8 cellular contexts compared by ENCODE assay signal in the genomic region with DNA sequence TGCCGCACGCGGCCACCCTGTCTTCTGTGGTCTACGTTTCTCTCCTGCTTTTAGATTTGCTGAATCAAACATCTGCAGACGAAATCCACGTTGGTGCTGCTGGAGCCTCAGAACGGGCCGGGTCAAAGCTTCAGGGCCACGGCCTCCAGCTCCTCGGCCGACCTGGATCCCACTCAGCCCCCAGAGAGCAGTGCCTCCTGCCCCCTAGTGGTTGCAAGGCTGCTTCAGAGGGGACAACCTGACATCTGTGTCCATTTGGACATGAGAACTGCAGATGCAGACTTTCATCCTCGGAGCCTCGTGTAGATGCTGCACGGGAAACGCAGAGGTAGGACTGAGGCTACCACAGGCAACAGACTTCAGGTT. TPM values are rescaled to one million over a fixed set of nuclear protein-coding genes. Genes with fewer than 3 reads are reported as not detected.
A peak's percentile ranks its signal among the peaks of the same experiment; 100 is the strongest.
DNase-seq lines count a peak whose midpoint lies in the region; ATAC-seq and TF ChIP-seq lines count a peak whose summit lies in the region.

No MANE protein-coding gene starts in this region.

- no peak overlapping the region for H3K14ac ChIP-seq in H9 (ENCODE audit: insufficient read depth, low read length)

- POLR2A ChIA-PET in activated naive CD8-positive, alpha-beta T cell treated with anti-CD3 and anti-CD28 coated beads, Interleukin-2, amount 10 ng/mL, durations not matched to agents 7 days and 5 days (lab: Charles Lee), result no interaction called here

- TF ChIP-seq POLR2A in thyroid gland (IDR thresholded peaks at IDR 0.05), result no peak

- DNase-seq in BE2C (peak; percentile 74), H9 (peak; percentile 73), immature natural killer cell (no peak), thyroid gland (peak; percentile 48 to 63), GDM1 (lab: John Stamatoyannopoulos, UW) (no peak)
- peak; percentile 28 for DNase-seq in activated naive CD8-positive, alpha-beta T cell treated with anti-CD3 and anti-CD28 coated beads, Interleukin-2, amount 10 ng/mL, durations not matched to agents 7 days and 5 days
- DNase-seq in effector memory CD8-positive, alpha-beta T cell, result no peak

- no peak overlapping the region for H4K5ac ChIP-seq in H9 (ENCODE audit: insufficient read length, low read depth, low read length)

- H2BK5ac ChIP-seq in H9 (ENCODE audit: insufficient read length, low read length), result no peak overlapping the region

- H3K36me3 Mint-ChIP-seq in H9 (ENCODE audit: insufficient read depth in 1 of 3, low read depth in 3 of 3), result peaks cover 56 to 91% (median 87%) of the 10 kb centered on the region in 3 experiments
- H3K36me3 Mint-ChIP-seq in activated naive CD8-positive, alpha-beta T cell treated with anti-CD3 and anti-CD28 coated beads, Interleukin-2, amount 10 ng/mL, durations not matched to agents 7 days and 5 days, result peaks cover 33% of the 10 kb centered on the region
- H3K36me3 Mint-ChIP-seq in immature natural killer cell, result peaks cover 10 to 45% (median 19%) of the 10 kb centered on the region in 3 donors
- H3K36me3 Mint-ChIP-seq in effector memory CD8-positive, alpha-beta T cell (ENCODE audit: insufficient read depth), result peaks cover 47% of the 10 kb centered on the region

- H3K27me3 ChIP-seq in BE2C (no peaks in the 10 kb centered on the region), H9 (ENCODE audit: insufficient read depth, low read length) (no peaks in the 10 kb centered on the region), thyroid gland (no peaks in the 10 kb centered on the region)

- H3K56ac ChIP-seq in H9 (ENCODE audit: insufficient read length, low read depth, low read length), result no peak overlapping the region

- H3K9me3 ChIP-seq in BE2C, result no peaks in the 10 kb centered on the region
- H3K9me3 ChIP-seq in H9 (ENCODE audit: control insufficient read depth, low read depth, low read length), result no peaks in the 10 kb centered on the region
- no peaks in the 10 kb centered on the region for H3K9me3 ChIP-seq in thyroid gland

- H3K4me1 ChIP-seq in BE2C (no peaks in the 10 kb centered on the region), H9 (ENCODE audit: insufficient read depth, low read length) (no peaks in the 10 kb centered on the region), thyroid gland (no peaks in the 10 kb centered on the region)

- no peak overlapping the region for H3K23ac ChIP-seq in H9 (ENCODE audit: insufficient read length, low read depth, low read length)

- no peaks in the 10 kb centered on the region for H3K23me2 ChIP-seq in H9 (ENCODE audit: insufficient read length, low read depth, low read length, poor library complexity, severe bottlenecking)

- H3K9me3 Mint-ChIP-seq in H9, result peaks cover 6 to 17% of the 10 kb centered on the region in 2 experiments; a peak in 4 of 5 replicates
- H3K9me3 Mint-ChIP-seq in activated naive CD8-positive, alpha-beta T cell treated with anti-CD3 and anti-CD28 coated beads, Interleukin-2, amount 10 ng/mL, durations not matched to agents 7 days and 5 days, result peaks cover 3% of the 10 kb centered on the region
- no peaks in the 10 kb centered on the region for H3K9me3 Mint-ChIP-seq in immature natural killer cell
- H3K9me3 Mint-ChIP-seq in effector memory CD8-positive, alpha-beta T cell, result peaks cover 8 to 10% of the 10 kb centered on the region in 2 donors

- H3K27ac ChIP-seq in H9 (ENCODE audit: insufficient read length, low read depth, low read length), result no peak overlapping the region
- no peak overlapping the region for H3K27ac ChIP-seq in thyroid gland

- H3K4me3 ChIP-seq in BE2C (ENCODE audit: low read depth, low read length) (no peak overlapping the region), thyroid gland (replicated peaks in 1 of 3) (no peak overlapping the region)

- no peak overlapping the region for H4K91ac ChIP-seq in H9 (ENCODE audit: insufficient read length, low read depth, low read length)

- intact Hi-C loops in thyroid gland (cut with DNase I), result no loop called here

- peak; percentile 83 for TF ChIP-seq CTCF in BE2C (IDR thresholded peaks at IDR 0.05; ENCODE audit: low read depth, low read length)
- TF ChIP-seq CTCF in H9 (conservative IDR thresholded peaks at IDR 0.05), result peak; percentile 85
- peak in 5 of 6 experiments; percentile 24 to 58 (median 52) for TF ChIP-seq CTCF in thyroid gland (IDR thresholded peaks at IDR 0.05)

- no peak for ATAC-seq in activated naive CD8-positive, alpha-beta T cell treated with anti-CD3 and anti-CD28 coated beads, Interleukin-2, amount 10 ng/mL, durations not matched to agents 7 days and 5 days (ENCODE audit: low read depth)
- no peak for ATAC-seq in GM21825 (IDR thresholded peaks at IDR 0.05; ENCODE audit: unreplicated experiment)
- no peak for ATAC-seq in effector memory CD8-positive, alpha-beta T cell (replicated peaks)

- H3K4me3 Mint-ChIP-seq in H9, result no peak overlapping the region
- H3K4me3 Mint-ChIP-seq in activated naive CD8-positive, alpha-beta T cell treated with anti-CD3 and anti-CD28 coated beads, Interleukin-2, amount 10 ng/mL, durations not matched to agents 7 days and 5 days, result no peak overlapping the region
- H3K4me3 Mint-ChIP-seq in immature natural killer cell, result peak overlapping the region in 1 of 5 donors; percentile 35
- no peak overlapping the region for H3K4me3 Mint-ChIP-seq in effector memory CD8-positive, alpha-beta T cell

- peak overlapping the region; percentile 88 to 97 (median 92); a peak in 5 of 7 replicates for H3K27ac Mint-ChIP-seq in H9
- no peak overlapping the region for H3K27ac Mint-ChIP-seq in activated naive CD8-positive, alpha-beta T cell treated with anti-CD3 and anti-CD28 coated beads, Interleukin-2, amount 10 ng/mL, durations not matched to agents 7 days and 5 days
- H3K27ac Mint-ChIP-seq in immature natural killer cell, result peak overlapping the region in 5 of 6 donors; percentile 34 to 80 (median 76)
- peak overlapping the region in 1 of 2 donors; percentile 65 for H3K27ac Mint-ChIP-seq in effector memory CD8-positive, alpha-beta T cell

- no peak overlapping the region for H3K4ac ChIP-seq in H9 (ENCODE audit: low read depth, low read length)

- H2BK120ac ChIP-seq in H9 (ENCODE audit: low read depth, low read length, poor library complexity, severe bottlenecking), result no peak overlapping the region

- no peak overlapping the region for H2BK12ac ChIP-seq in H9 (ENCODE audit: insufficient read length, low read depth, low read length)

- no peak overlapping the region for H3T11ph ChIP-seq in H9 (ENCODE audit: low read length)

- H3K36me3 ChIP-seq in BE2C (peaks cover 42% of the 10 kb centered on the region), thyroid gland (peaks cover 3 to 5% of the 10 kb centered on the region in 2 donors)

- H3K79me1 ChIP-seq in H9 (ENCODE audit: insufficient read depth, low read depth, low read length, poor library complexity, severe bottlenecking), result no peaks in the 10 kb centered on the region

- H3K79me2 ChIP-seq in H9 (ENCODE audit: insufficient read depth, low read length), result no peaks in the 10 kb centered on the region; the same call in 1 of the 2 replicates

- no peak overlapping the region for H3K18ac ChIP-seq in H9 (ENCODE audit: insufficient read length, low read depth, low read length)

- no peak overlapping the region for H2BK20ac ChIP-seq in H9 (ENCODE audit: low read depth, low read length, poor library complexity, severe bottlenecking)

- H3K9ac ChIP-seq in H9 (ENCODE audit: extremely low read depth, insufficient read length, low read length), result no peak overlapping the region

- no peak overlapping the region for H3K4me2 ChIP-seq in H9 (ENCODE audit: insufficient read depth, insufficient read length, low read length)

- H2BK15ac ChIP-seq in H9 (ENCODE audit: low read depth, low read length), result no peak overlapping the region

- H2AFZ ChIP-seq in H9 (ENCODE audit: low read length), result no peak overlapping the region

- H4K20me1 ChIP-seq in H9 (ENCODE audit: control insufficient read depth, insufficient read depth, insufficient read length), result no peaks in the 10 kb centered on the region

- no peak overlapping the region for H2AK5ac ChIP-seq in H9 (ENCODE audit: insufficient read length, low read length)

- WGBS in H9 (ENCODE audit: extremely low coverage, insufficient read length, low lambda C conversion rate), result no CpG with 5 or more reads among the region's 15 CpGs
- WGBS in thyroid gland, 2 donors, result 66 to 67% methylated on average over 15 of the region's 15 CpGs

- H3K4me1 Mint-ChIP-seq in H9, result peaks cover 0 to 5% of the 10 kb centered on the region in 2 experiments; a peak in 1 of 4 replicates
- peaks cover 2% of the 10 kb centered on the region for H3K4me1 Mint-ChIP-seq in activated naive CD8-positive, alpha-beta T cell treated with anti-CD3 and anti-CD28 coated beads, Interleukin-2, amount 10 ng/mL, durations not matched to agents 7 days and 5 days
- H3K4me1 Mint-ChIP-seq in immature natural killer cell, result peaks cover 8 to 9% of the 10 kb centered on the region in 2 donors
- H3K4me1 Mint-ChIP-seq in effector memory CD8-positive, alpha-beta T cell (ENCODE audit: low read depth in 2 of 2), result peaks cover 11 to 16% of the 10 kb centered on the region in 2 donors

- H3K27me3 Mint-ChIP-seq in H9 (ENCODE audit: low read depth), result no peaks in the 10 kb centered on the region; the same call in 1 of the 2 replicates
- no peaks in the 10 kb centered on the region for H3K27me3 Mint-ChIP-seq in activated naive CD8-positive, alpha-beta T cell treated with anti-CD3 and anti-CD28 coated beads, Interleukin-2, amount 10 ng/mL, durations not matched to agents 7 days and 5 days
- H3K27me3 Mint-ChIP-seq in immature natural killer cell (ENCODE audit: low read depth in 3 of 3), result peaks cover 44 to 53% (median 51%) of the 10 kb centered on the region in 3 donors
- no peaks in the 10 kb centered on the region for H3K27me3 Mint-ChIP-seq in effector memory CD8-positive, alpha-beta T cell

- H4K8ac ChIP-seq in H9 (replicated peaks; ENCODE audit: insufficient read length, low read depth, low read length), result no peak overlapping the region

RNA-seq across cellular contexts. Expression of a gene that starts 23.0 kb away (rescaled TPM):
- 1.2 TPM for polyA plus RNA-seq in BE2C (2012; ENCODE audit: insufficient read depth, insufficient read length, low read depth)
- total RNA-seq in H9 (2021) (0.50 and 0.61 TPM in 2 replicates), thyroid gland (under 1 TPM in 3 of 4 donors, not detected in 1; 0.54 to 0.67 (median 0.54) TPM)
- under 1 TPM in 1 of 2 experiments, not detected in 1; 0.08 TPM for total RNA-seq in activated naive CD8-positive, alpha-beta T cell treated with anti-CD3 and anti-CD28 coated beads, Interleukin-2, amount 10 ng/mL, durations not matched to agents 7 days and 5 days
- polyA plus RNA-seq in immature natural killer cell, result not detected

RNA-seq across cellular contexts. Expression of a gene that starts 55.5 kb away (rescaled TPM):
- 28.2 TPM for polyA plus RNA-seq in BE2C (2012; ENCODE audit: insufficient read depth, insufficient read length, low read depth)
- 222 and 231 TPM in 2 replicates for total RNA-seq in H9 (2021)
- 10 to 100 TPM; 70.8 to 72.2 TPM for total RNA-seq in activated naive CD8-positive, alpha-beta T cell treated with anti-CD3 and anti-CD28 coated beads, Interleukin-2, amount 10 ng/mL, durations not matched to agents 7 days and 5 days
- polyA plus RNA-seq in immature natural killer cell, result 100 to 1,000 TPM; 107 to 255 (median 144) TPM
- total RNA-seq in thyroid gland, result 10 to 100 TPM; 30.9 to 35.7 (median 33.3) TPM

Comparison
In these comparisons a context has a peak if more than half of its experiments do, and no peak if none do; other contexts are left out.
1. DNase-seq: peak in BE2C (single experiment), H9 (single experiment), activated naive CD8-positive, alpha-beta T cell treated with anti-CD3 and anti-CD28 coated beads, Interleukin-2, amount 10 ng/mL, durations not matched to agents 7 days and 5 days (single experiment) and thyroid gland (2 of 2); none in immature natural killer cell (0 of 3), GDM1 (single experiment) and effector memory CD8-positive, alpha-beta T cell (0 of 3).
2. Peak in every context shown above with its lines, with median percentiles within 50 percentile points of each other: CTCF ChIP-seq.